In the genomic region with DNA sequence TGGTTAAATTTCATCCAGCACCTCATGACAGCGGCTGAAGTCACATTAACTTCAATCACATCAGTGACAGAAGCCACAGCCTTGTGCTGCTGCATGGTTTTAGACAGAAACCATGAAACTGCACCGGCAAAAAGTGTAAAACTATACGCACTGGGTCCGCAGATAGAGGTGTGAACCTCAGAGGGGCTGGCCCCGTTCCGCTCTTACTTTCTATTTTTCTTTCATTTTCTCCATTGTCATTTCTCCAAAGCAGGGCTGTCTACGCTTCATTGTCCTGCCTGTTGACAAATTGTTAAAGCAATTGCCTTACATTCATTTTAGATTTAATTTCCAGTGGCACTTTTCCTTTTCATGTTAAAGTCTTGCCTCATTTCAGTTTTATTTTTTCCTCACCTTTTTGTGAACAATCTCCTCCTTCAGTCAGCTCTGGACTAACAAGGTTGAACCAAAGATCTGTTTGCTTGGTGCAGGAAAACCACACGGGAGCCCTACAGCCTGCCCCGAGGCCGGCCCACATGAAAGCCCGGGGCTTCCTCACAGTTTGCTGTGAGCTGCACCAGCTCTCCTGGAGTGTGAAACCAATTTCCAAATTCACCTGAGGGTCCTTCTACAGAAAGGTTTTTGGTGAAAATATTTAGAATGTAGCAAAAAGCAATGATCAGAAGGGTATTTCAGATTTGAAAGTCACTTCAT, we compare ENCODE assay signal across 9 cellular contexts.
DNase-seq lines count a peak whose midpoint lies in the region; ATAC-seq and TF ChIP-seq lines count a peak whose summit lies in the region.
"Had no signal": no experiment of that assay in that cellular context is flagged by ENCODE, and none has a peak within 500 bp of the region (broad histone marks: within the 10 kb centered on the region; RNA-seq: fewer than 3 reads in every experiment).

No MANE protein-coding gene starts in this region.

- peak overlapping the region; percentile 79 to 88 (median 81) for H3K4me3 Mint-ChIP-seq in immature natural killer cell
- no peak overlapping the region for H3K4me3 Mint-ChIP-seq in type B pancreatic cell

- H3K27ac Mint-ChIP-seq in immature natural killer cell: peak overlapping the region; percentile 87 to 92 (median 90)
- H3K27ac Mint-ChIP-seq in type B pancreatic cell: no peak overlapping the region

- peaks cover 33 to 44% of the 10 kb centered on the region in 2 donors for H3K4me1 Mint-ChIP-seq in immature natural killer cell
- no peaks in the 10 kb centered on the region for H3K4me1 Mint-ChIP-seq in type B pancreatic cell (ENCODE audit: unreplicated experiment)

- H3K27me3 Mint-ChIP-seq in immature natural killer cell (ENCODE audit: low read depth in 3 of 3) (peaks cover 11 to 25% (median 15%) of the 10 kb centered on the region in 3 donors), type B pancreatic cell (peaks cover 53% of the 10 kb centered on the region)

- DNase-seq in immature natural killer cell (peak; percentile 78 to 82 (median 80)), iPS-NIHi11 (ENCODE audit: low spot score) (no peak), NCI-H2081 treated with DMSO at 0.1 percent for 48 hours (lab: John Stamatoyannopoulos, UW) (no peak), type B pancreatic cell (ENCODE audit: extremely low spot score, unreplicated experiment) (no peak), NCI-H146 treated with DMSO at 0.1 percent for 48 hours (lab: John Stamatoyannopoulos, UW; ENCODE audit: unreplicated experiment) (no peak)
- DNase-seq: NCI-H526 had no signal

- H3K9me3 Mint-ChIP-seq in immature natural killer cell: no peaks in the 10 kb centered on the region
- no peaks in the 10 kb centered on the region for H3K9me3 Mint-ChIP-seq in type B pancreatic cell

- ATAC-seq in GM18498 (IDR thresholded peaks at IDR 0.05; ENCODE audit: unreplicated experiment) (peak; percentile 97), GM21390 (IDR thresholded peaks at IDR 0.05; ENCODE audit: unreplicated experiment) (peak; percentile 98), HG03439 (IDR thresholded peaks at IDR 0.05; ENCODE audit: unreplicated experiment) (peak; percentile 89)

- no peaks in the 10 kb centered on the region for H3K36me3 Mint-ChIP-seq in immature natural killer cell
- H3K36me3 Mint-ChIP-seq in type B pancreatic cell: no peaks in the 10 kb centered on the region

- no peak for TF ChIP-seq CTCF in type B pancreatic cell (conservative IDR thresholded peaks at IDR 0.05)

Comparison
In these comparisons a context has a peak if more than half of its experiments do, and no peak if none do; other contexts are left out.
1. DNase-seq: peak in immature natural killer cell (3 of 3); none in iPS-NIHi11 (single experiment), NCI-H2081 treated with DMSO at 0.1 percent for 48 hours (single experiment), type B pancreatic cell (single experiment) and NCI-H146 treated with DMSO at 0.1 percent for 48 hours (single experiment).
2. Peak in every context shown above with its lines, with median percentiles within 50 percentile points of each other: ATAC-seq.